In genomic region chr13:95123726-95124125, GRCh38 we compare ENCODE assay signal across 19 cellular contexts.
"Had no signal": no experiment of that assay in that cellular context is flagged by ENCODE, and none has a peak within 500 bp of the region (broad histone marks: within the 10 kb centered on the region; RNA-seq: fewer than 3 reads in every experiment).

No MANE protein-coding gene starts in this region.

- H3K4me1 Mint-ChIP-seq: memory B cell had no signal

- H3K9me3 Mint-ChIP-seq: activated T-cell treated with anti-CD3 and anti-CD28 coated beads, Interleukin-2, amount 50 U/mL, for 4 hours; memory B cell; T-cell had no signal

- H3K27ac ChIP-seq: ascending aorta, ovary, spleen, tibial artery had no signal

- H3K9me3 ChIP-seq: ascending aorta, ovary, spleen, tibial artery had no signal

- DNase-seq: activated CD4-positive, alpha-beta T cell treated with anti-CD3 and anti-CD28 coated beads, Interleukin-2, amount 10 ng/mL, durations not matched to agents 7 days and 5 days; activated CD8-positive, alpha-beta memory T cell treated with anti-CD3 and anti-CD28 coated beads, Interleukin-2, amount 50 U/mL, for 4 hours; activated naive CD4-positive, alpha-beta T cell treated with anti-CD3 and anti-CD28 coated beads, Interleukin-2, amount 50 U/mL, for 16 hours; activated T-cell treated with anti-CD3 and anti-CD28 coated beads, Interleukin-2, amount 50 U/mL, for 4 hours; cerebellar nuclear complex; cortex of kidney; kidney; left ventricle myocardium superior; naive thymus-derived CD8-positive, alpha-beta T cell; ovary; spleen; stimulated activated naive CD8-positive, alpha-beta T cell treated with anti-CD3 and anti-CD28 coated beads, Interleukin-15, Interleukin-2, amounts not matched to agents 100 U/mL and 50 U/mL, for 24 hours; substantia nigra; T-cell; T-helper 9 cell; tibial artery had no signal

- ATAC-seq: activated T-cell treated with anti-CD3 and anti-CD28 coated beads, Interleukin-2, amount 50 U/mL, for 4 hours; left ventricle myocardium superior; naive thymus-derived CD8-positive, alpha-beta T cell; sciatic nerve; stimulated activated naive CD8-positive, alpha-beta T cell treated with anti-CD3 and anti-CD28 coated beads, Interleukin-15, Interleukin-2, amounts not matched to agents 100 U/mL and 50 U/mL, for 24 hours; T-cell had no signal

- H3K4me3 ChIP-seq: ascending aorta, ovary, spleen, tibial artery had no signal

- H3K4me3 Mint-ChIP-seq: activated CD4-positive, alpha-beta T cell treated with anti-CD3 and anti-CD28 coated beads, Interleukin-2, amount 10 ng/mL, durations not matched to agents 7 days and 5 days; activated T-cell treated with anti-CD3 and anti-CD28 coated beads, Interleukin-2, amount 50 U/mL, for 4 hours; memory B cell; naive thymus-derived CD8-positive, alpha-beta T cell; T-cell had no signal

- H3K27ac Mint-ChIP-seq: activated CD4-positive, alpha-beta T cell treated with anti-CD3 and anti-CD28 coated beads, Interleukin-2, amount 10 ng/mL, durations not matched to agents 7 days and 5 days; memory B cell; T-cell had no signal

- H3K27me3 Mint-ChIP-seq: activated CD4-positive, alpha-beta T cell treated with anti-CD3 and anti-CD28 coated beads, Interleukin-2, amount 10 ng/mL, durations not matched to agents 7 days and 5 days; memory B cell; naive thymus-derived CD8-positive, alpha-beta T cell; T-cell had no signal

- H3K4me1 ChIP-seq: ascending aorta, spleen, tibial artery had no signal

- H3K36me3 ChIP-seq: ascending aorta, ovary, tibial artery had no signal

- H3K27me3 ChIP-seq: ascending aorta, ovary, spleen, tibial artery had no signal
